Comparison of ENCODE assay signal across 1 cellular context in the genomic region with DNA sequence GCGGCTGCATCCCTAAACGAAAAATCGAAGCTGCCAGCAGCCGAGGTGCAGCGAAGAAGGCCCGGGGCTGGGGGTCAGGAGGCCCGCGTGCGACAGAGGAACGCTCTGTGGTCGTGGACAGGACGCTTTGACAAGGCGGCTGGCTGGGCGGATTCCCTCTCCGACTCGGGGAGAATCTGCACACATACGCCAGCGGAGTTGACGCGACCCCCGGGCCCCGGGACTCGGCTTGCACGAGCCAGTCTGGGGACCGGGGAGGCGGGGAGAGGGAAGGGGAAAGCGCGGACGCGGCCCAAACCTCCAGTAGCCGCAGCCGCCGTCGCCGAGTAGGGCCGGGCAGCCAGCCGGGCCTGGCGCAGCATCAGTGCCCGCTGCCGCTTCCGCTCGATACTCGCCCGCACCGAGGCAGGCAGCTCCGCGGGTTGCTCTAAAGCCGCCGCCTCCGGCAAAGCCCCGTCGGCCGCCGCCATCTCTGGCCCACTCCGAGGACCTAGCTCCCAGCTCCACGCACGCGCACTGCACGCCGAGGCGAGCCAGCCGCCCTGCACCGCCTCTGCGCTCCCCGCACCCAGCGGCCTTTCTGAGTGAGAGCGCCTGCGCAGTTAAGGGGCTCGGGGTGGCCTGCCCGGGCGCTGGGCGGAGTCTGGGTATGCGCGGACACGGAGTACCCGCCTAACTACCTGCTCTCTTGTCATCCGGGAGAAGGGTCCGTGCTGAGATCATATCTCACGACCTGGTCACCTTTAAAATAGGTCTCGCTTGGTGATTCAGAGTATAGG.
TF ChIP-seq lines count a peak whose summit lies in the region.

A gene (minus strand): TSS at position 518 of the 779 bp plus-strand sequence. CDS start 48 bp downstream, at position 470.

TF ChIP-seq in HepG2, 621 proteins besides CTCF, POLR2A, EP300 and RAD21 (continued from another document and continues in another):
- TF ChIP-seq, protein P1, sequence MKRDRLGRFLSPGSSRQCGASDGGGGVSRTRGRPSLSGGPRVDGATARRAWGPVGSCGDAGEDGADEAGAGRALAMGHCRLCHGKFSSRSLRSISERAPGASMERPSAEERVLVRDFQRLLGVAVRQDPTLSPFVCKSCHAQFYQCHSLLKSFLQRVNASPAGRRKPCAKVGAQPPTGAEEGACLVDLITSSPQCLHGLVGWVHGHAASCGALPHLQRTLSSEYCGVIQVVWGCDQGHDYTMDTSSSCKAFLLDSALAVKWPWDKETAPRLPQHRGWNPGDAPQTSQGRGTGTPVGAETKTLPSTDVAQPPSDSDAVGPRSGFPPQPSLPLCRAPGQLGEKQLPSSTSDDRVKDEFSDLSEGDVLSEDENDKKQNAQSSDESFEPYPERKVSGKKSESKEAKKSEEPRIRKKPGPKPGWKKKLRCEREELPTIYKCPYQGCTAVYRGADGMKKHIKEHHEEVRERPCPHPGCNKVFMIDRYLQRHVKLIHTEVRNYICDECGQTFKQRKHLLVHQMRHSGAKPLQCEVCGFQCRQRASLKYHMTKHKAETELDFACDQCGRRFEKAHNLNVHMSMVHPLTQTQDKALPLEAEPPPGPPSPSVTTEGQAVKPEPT (CRISPR knock-in tag; IDR thresholded peaks at IDR 0.05; ENCODE audit: low read depth), result peak; percentile 70; the same call in 1 of the 2 replicates
- no peak for TF ChIP-seq ZSCAN9 (CRISPR knock-in tag; IDR thresholded peaks at IDR 0.05; ENCODE audit: borderline replicate concordance)
- TF ChIP-seq, protein P2, sequence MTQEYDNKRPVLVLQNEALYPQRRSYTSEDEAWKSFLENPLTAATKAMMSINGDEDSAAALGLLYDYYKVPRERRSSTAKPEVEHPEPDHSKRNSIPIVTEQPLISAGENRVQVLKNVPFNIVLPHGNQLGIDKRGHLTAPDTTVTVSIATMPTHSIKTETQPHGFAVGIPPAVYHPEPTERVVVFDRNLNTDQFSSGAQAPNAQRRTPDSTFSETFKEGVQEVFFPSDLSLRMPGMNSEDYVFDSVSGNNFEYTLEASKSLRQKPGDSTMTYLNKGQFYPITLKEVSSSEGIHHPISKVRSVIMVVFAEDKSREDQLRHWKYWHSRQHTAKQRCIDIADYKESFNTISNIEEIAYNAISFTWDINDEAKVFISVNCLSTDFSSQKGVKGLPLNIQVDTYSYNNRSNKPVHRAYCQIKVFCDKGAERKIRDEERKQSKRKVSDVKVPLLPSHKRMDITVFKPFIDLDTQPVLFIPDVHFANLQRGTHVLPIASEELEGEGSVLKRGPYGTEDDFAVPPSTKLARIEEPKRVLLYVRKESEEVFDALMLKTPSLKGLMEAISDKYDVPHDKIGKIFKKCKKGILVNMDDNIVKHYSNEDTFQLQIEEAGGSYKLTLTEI (CRISPR knock-in tag; conservative IDR thresholded peaks at IDR 0.05), result no peak
- TF ChIP-seq FIP1L1 (IDR thresholded peaks at IDR 0.05; ENCODE audit: borderline replicate concordance, insufficient read depth, low read depth, low read length), result no peak
- no peak for TF ChIP-seq ZNF674 (CRISPR knock-in tag; IDR thresholded peaks at IDR 0.05; ENCODE audit: low read depth)
- TF ChIP-seq HNRNPK (IDR thresholded peaks at IDR 0.05; ENCODE audit: low read depth, low read length, poor library complexity, severe bottlenecking), result peak; percentile 74
- no peak for TF ChIP-seq ZNF598 (CRISPR knock-in tag; IDR thresholded peaks at IDR 0.05; ENCODE audit: borderline replicate concordance)
- no peak for TF ChIP-seq ISL2 (CRISPR knock-in tag; IDR thresholded peaks at IDR 0.05)
- TF ChIP-seq, protein P3, sequence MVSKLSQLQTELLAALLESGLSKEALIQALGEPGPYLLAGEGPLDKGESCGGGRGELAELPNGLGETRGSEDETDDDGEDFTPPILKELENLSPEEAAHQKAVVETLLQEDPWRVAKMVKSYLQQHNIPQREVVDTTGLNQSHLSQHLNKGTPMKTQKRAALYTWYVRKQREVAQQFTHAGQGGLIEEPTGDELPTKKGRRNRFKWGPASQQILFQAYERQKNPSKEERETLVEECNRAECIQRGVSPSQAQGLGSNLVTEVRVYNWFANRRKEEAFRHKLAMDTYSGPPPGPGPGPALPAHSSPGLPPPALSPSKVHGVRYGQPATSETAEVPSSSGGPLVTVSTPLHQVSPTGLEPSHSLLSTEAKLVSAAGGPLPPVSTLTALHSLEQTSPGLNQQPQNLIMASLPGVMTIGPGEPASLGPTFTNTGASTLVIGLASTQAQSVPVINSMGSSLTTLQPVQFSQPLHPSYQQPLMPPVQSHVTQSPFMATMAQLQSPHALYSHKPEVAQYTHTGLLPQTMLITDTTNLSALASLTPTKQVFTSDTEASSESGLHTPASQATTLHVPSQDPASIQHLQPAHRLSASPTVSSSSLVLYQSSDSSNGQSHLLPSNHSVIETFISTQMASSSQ (IDR thresholded peaks at IDR 0.05; ENCODE audit: low read depth), result no peak
- TF ChIP-seq, protein P3 (CRISPR knock-in tag; IDR thresholded peaks at IDR 0.05; ENCODE audit: borderline replicate concordance), result peak; percentile 79; the same call in 1 of the 2 replicates
- TF ChIP-seq SIN3B (IDR thresholded peaks at IDR 0.05; ENCODE audit: low read length), result no peak; the same call in 1 of the 2 replicates
- TF ChIP-seq ZFP90 (CRISPR knock-in tag; IDR thresholded peaks at IDR 0.05; ENCODE audit: borderline replicate concordance), result peak; percentile 47; the same call in 1 of the 2 replicates
- peak; percentile 55; the same call in 1 of the 2 replicates for TF ChIP-seq SIN3A (IDR thresholded peaks at IDR 0.05; ENCODE audit: borderline replicate concordance, low read depth, low read length)
- no peak for TF ChIP-seq KAT2B (IDR thresholded peaks at IDR 0.05; ENCODE audit: borderline replicate concordance, low read depth, low read length)
- TF ChIP-seq, protein P4, sequence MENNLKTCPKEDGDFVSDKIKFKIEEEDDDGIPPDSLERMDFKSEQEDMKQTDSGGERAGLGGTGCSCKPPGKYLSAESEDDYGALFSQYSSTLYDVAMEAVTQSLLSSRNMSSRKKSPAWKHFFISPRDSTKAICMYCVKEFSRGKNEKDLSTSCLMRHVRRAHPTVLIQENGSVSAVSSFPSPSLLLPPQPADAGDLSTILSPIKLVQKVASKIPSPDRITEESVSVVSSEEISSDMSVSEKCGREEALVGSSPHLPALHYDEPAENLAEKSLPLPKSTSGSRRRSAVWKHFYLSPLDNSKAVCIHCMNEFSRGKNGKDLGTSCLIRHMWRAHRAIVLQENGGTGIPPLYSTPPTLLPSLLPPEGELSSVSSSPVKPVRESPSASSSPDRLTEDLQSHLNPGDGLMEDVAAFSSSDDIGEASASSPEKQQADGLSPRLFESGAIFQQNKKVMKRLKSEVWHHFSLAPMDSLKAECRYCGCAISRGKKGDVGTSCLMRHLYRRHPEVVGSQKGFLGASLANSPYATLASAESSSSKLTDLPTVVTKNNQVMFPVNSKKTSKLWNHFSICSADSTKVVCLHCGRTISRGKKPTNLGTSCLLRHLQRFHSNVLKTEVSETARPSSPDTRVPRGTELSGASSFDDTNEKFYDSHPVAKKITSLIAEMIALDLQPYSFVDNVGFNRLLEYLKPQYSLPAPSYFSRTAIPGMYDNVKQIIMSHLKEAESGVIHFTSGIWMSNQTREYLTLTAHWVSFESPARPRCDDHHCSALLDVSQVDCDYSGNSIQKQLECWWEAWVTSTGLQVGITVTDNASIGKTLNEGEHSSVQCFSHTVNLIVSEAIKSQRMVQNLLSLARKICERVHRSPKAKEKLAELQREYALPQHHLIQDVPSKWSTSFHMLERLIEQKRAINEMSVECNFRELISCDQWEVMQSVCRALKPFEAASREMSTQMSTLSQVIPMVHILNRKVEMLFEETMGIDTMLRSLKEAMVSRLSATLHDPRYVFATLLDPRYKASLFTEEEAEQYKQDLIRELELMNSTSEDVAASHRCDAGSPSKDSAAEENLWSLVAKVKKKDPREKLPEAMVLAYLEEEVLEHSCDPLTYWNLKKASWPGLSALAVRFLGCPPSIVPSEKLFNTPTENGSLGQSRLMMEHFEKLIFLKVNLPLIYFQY (CRISPR knock-in tag; IDR thresholded peaks at IDR 0.05; ENCODE audit: borderline replicate concordance), result peak; percentile 75; the same call in 1 of the 2 replicates
- TF ChIP-seq ZNF879 (CRISPR knock-in tag; IDR thresholded peaks at IDR 0.05), result no peak
- TF ChIP-seq, protein P5, sequence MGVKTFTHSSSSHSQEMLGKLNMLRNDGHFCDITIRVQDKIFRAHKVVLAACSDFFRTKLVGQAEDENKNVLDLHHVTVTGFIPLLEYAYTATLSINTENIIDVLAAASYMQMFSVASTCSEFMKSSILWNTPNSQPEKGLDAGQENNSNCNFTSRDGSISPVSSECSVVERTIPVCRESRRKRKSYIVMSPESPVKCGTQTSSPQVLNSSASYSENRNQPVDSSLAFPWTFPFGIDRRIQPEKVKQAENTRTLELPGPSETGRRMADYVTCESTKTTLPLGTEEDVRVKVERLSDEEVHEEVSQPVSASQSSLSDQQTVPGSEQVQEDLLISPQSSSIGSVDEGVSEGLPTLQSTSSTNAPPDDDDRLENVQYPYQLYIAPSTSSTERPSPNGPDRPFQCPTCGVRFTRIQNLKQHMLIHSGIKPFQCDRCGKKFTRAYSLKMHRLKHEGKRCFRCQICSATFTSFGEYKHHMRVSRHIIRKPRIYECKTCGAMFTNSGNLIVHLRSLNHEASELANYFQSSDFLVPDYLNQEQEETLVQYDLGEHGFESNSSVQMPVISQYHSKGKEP (CRISPR knock-in tag; IDR thresholded peaks at IDR 0.05), result no peak
- no peak for TF ChIP-seq SP1 (IDR thresholded peaks at IDR 0.05)
- no peak for TF ChIP-seq SP1 (CRISPR knock-in tag; IDR thresholded peaks at IDR 0.05)
- TF ChIP-seq SMAD9 (CRISPR knock-in tag; IDR thresholded peaks at IDR 0.05), result no peak
- TF ChIP-seq, protein P6, sequence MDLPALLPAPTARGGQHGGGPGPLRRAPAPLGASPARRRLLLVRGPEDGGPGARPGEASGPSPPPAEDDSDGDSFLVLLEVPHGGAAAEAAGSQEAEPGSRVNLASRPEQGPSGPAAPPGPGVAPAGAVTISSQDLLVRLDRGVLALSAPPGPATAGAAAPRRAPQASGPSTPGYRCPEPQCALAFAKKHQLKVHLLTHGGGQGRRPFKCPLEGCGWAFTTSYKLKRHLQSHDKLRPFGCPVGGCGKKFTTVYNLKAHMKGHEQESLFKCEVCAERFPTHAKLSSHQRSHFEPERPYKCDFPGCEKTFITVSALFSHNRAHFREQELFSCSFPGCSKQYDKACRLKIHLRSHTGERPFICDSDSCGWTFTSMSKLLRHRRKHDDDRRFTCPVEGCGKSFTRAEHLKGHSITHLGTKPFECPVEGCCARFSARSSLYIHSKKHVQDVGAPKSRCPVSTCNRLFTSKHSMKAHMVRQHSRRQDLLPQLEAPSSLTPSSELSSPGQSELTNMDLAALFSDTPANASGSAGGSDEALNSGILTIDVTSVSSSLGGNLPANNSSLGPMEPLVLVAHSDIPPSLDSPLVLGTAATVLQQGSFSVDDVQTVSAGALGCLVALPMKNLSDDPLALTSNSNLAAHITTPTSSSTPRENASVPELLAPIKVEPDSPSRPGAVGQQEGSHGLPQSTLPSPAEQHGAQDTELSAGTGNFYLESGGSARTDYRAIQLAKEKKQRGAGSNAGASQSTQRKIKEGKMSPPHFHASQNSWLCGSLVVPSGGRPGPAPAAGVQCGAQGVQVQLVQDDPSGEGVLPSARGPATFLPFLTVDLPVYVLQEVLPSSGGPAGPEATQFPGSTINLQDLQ (CRISPR knock-in tag; IDR thresholded peaks at IDR 0.05), result no peak
- TF ChIP-seq ZNF225 (CRISPR knock-in tag; IDR thresholded peaks at IDR 0.05), result no peak
- 0 out of 2 replicates have a peak, but pooled peaks have one; percentile 50 for TF ChIP-seq ZNF431 (CRISPR knock-in tag; IDR thresholded peaks at IDR 0.05; ENCODE audit: borderline replicate concordance, low read depth)
- no peak for TF ChIP-seq FLYWCH1 (CRISPR knock-in tag; IDR thresholded peaks at IDR 0.05)
- TF ChIP-seq FOSL1 (CRISPR knock-in tag; IDR thresholded peaks at IDR 0.05; ENCODE audit: borderline replicate concordance), result peak; percentile 9; the same call in 1 of the 2 replicates
- peak; percentile 88; the same call in 1 of the 2 replicates for TF ChIP-seq ZNF337 (CRISPR knock-in tag; IDR thresholded peaks at IDR 0.05; ENCODE audit: borderline replicate concordance, low read depth)
